Comparison of ENCODE assay signal across 14 cellular contexts in the genomic region with DNA sequence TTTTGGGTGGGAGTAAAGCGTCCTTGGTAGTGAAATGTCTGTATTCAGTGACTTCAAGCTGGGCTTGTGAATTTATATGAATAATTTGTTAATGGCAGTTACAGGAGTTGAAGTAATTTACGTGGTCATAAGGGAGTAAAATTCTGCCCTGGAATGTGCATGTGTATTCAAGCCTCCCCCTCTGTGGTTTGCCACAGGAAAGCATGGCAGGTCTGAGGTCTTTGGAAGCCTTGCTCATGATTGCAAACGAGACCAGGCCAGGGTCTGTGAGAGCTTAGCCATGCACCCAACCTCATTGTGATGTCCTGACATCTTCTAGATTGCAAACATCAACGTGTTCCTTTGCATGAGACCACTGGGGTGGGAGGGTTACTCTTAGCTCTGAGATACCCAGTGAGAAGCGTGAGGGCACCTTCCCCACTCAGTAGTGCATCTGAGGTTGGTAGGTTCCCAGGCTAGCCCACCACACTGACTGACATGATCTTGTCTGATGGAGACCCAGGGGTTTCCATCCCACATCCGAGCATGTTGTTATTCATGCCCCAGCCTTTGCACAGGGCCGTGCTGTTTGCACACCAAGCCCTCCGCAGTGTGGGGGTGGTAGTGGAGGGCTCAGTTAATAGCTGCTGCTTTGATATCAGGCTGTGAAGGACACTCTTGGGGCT.
DNase-seq lines count a peak whose midpoint lies in the region; ATAC-seq and TF ChIP-seq lines count a peak whose summit lies in the region.
"Had no signal": no experiment of that assay in that cellular context is flagged by ENCODE, and none has a peak within 500 bp of the region (broad histone marks: within the 10 kb centered on the region; RNA-seq: fewer than 3 reads in every experiment).

No MANE protein-coding gene starts in this region.

- H3K4me3 ChIP-seq in SJSA1 (no peak overlapping the region), skeletal muscle tissue (ENCODE audit: low read length in 3 of 3) (no peak overlapping the region)
- H3K4me3 ChIP-seq: heart right ventricle had no signal

- peaks cover 2% of the 10 kb centered on the region for H3K9me3 Mint-ChIP-seq in activated CD4-positive, alpha-beta T cell treated with anti-CD3 and anti-CD28 coated beads, Interleukin-2, amount 10 ng/mL, durations not matched to agents 7 days and 5 days
- peaks cover 2% of the 10 kb centered on the region for H3K9me3 Mint-ChIP-seq in mesothelial cell of epicardium

- no peaks in the 10 kb centered on the region for H3K36me3 ChIP-seq in SJSA1
- no peaks in the 10 kb centered on the region for H3K36me3 ChIP-seq in skeletal muscle tissue (ENCODE audit: control insufficient read depth in 3 of 3, insufficient read depth in 3 of 3, low read length in 3 of 3)
- H3K36me3 ChIP-seq: heart right ventricle had no signal

- no peaks in the 10 kb centered on the region for H3K4me1 Mint-ChIP-seq in activated CD4-positive, alpha-beta T cell treated with anti-CD3 and anti-CD28 coated beads, Interleukin-2, amount 10 ng/mL, durations not matched to agents 7 days and 5 days
- H3K4me1 Mint-ChIP-seq in mesothelial cell of epicardium: no peaks in the 10 kb centered on the region
- H3K4me1 Mint-ChIP-seq: B cell, T-cell had no signal

- H3K4me3 Mint-ChIP-seq in activated CD4-positive, alpha-beta T cell treated with anti-CD3 and anti-CD28 coated beads, Interleukin-2, amount 10 ng/mL, durations not matched to agents 7 days and 5 days: no peak overlapping the region
- H3K4me3 Mint-ChIP-seq in mesothelial cell of epicardium: no peak overlapping the region
- H3K4me3 Mint-ChIP-seq: B cell, T-cell had no signal

- H3K4me1 ChIP-seq in SJSA1 (replicated peaks): peaks cover 31% of the 10 kb centered on the region
- H3K4me1 ChIP-seq in skeletal muscle tissue (ENCODE audit: control insufficient read depth in 3 of 3, insufficient read depth in 3 of 3, low read length in 3 of 3): peaks cover 21 to 33% (median 27%) of the 10 kb centered on the region in 3 donors

- DNase-seq in ELR (ENCODE audit: low read depth) (peak; percentile 36), SJSA1 (ENCODE audit: low read depth in 1 of 2, low spot score in 2 of 2) (peak in 1 of 2 experiments; percentile 27), left kidney (ENCODE audit: low read depth, low spot score) (peak; percentile 28), GM10266 (ENCODE audit: extremely low spot score) (no peak), mesothelial cell of epicardium (ENCODE audit: low spot score in 2 of 2, unreplicated experiment in 2 of 2) (no peak)
- no peak for DNase-seq in activated CD4-positive, alpha-beta T cell treated with anti-CD3 and anti-CD28 coated beads, Interleukin-2, amount 10 ng/mL, durations not matched to agents 7 days and 5 days
- DNase-seq: DMS153, heart right ventricle, NCI-H1694, NCI-H524, T-cell had no signal

- H3K9ac ChIP-seq in skeletal muscle tissue (ENCODE audit: low read depth in 1 of 3, low read length in 3 of 3): peak overlapping the region; percentile 56 to 66 (median 62)

- ATAC-seq in HG03439 (IDR thresholded peaks at IDR 0.05; ENCODE audit: unreplicated experiment): no peak
- ATAC-seq: T-cell had no signal

- H3K27ac ChIP-seq in SJSA1: peak overlapping the region; percentile 74
- H3K27ac ChIP-seq in skeletal muscle tissue (ENCODE audit: low read depth, low read length): peak overlapping the region; percentile 82
- H3K27ac ChIP-seq: heart right ventricle had no signal

- TF ChIP-seq CTCF in GM10266 (IDR thresholded peaks at IDR 0.05; ENCODE audit: control insufficient read depth, insufficient read depth, low read depth, missing control alignments) (no peak), mesothelial cell of epicardium (IDR thresholded peaks at IDR 0.05; ENCODE audit: unreplicated experiment) (no peak)

- H3K27ac Mint-ChIP-seq in activated CD4-positive, alpha-beta T cell treated with anti-CD3 and anti-CD28 coated beads, Interleukin-2, amount 10 ng/mL, durations not matched to agents 7 days and 5 days: no peak overlapping the region
- no peak overlapping the region for H3K27ac Mint-ChIP-seq in mesothelial cell of epicardium
- H3K27ac Mint-ChIP-seq: B cell, T-cell had no signal

- H3K27me3 ChIP-seq in SJSA1 (replicated peaks): no peaks in the 10 kb centered on the region
- no peaks in the 10 kb centered on the region for H3K27me3 ChIP-seq in skeletal muscle tissue (ENCODE audit: control insufficient read depth in 3 of 3, insufficient read depth in 3 of 3, low read length in 3 of 3)
- H3K27me3 ChIP-seq: heart right ventricle had no signal

- H3K9me3 ChIP-seq in SJSA1 (replicated peaks): peaks cover 8% of the 10 kb centered on the region
- no peaks in the 10 kb centered on the region for H3K9me3 ChIP-seq in skeletal muscle tissue (ENCODE audit: control insufficient read depth in 3 of 3, low read length in 3 of 3)

- CTCF ChIA-PET in activated CD4-positive, alpha-beta T cell treated with anti-CD3 and anti-CD28 coated beads, Interleukin-2, amount 10 ng/mL, durations not matched to agents 7 days and 5 days (lab: Charles Lee): interaction anchor here (0.6 kb wide), 2 partner anchors 37 to 711 kb away, joined by 3 read pairs; no protein-coding TSS in a partner anchor

- POLR2A ChIA-PET in activated CD4-positive, alpha-beta T cell treated with anti-CD3 and anti-CD28 coated beads, Interleukin-2, amount 10 ng/mL, durations not matched to agents 7 days and 5 days (lab: Charles Lee): no interaction called here

- no peaks in the 10 kb centered on the region for H3K27me3 Mint-ChIP-seq in activated CD4-positive, alpha-beta T cell treated with anti-CD3 and anti-CD28 coated beads, Interleukin-2, amount 10 ng/mL, durations not matched to agents 7 days and 5 days
- no peaks in the 10 kb centered on the region for H3K27me3 Mint-ChIP-seq in mesothelial cell of epicardium (ENCODE audit: low read depth)
- H3K27me3 Mint-ChIP-seq: B cell had no signal

- H3K36me3 Mint-ChIP-seq in activated CD4-positive, alpha-beta T cell treated with anti-CD3 and anti-CD28 coated beads, Interleukin-2, amount 10 ng/mL, durations not matched to agents 7 days and 5 days (ENCODE audit: low read depth): no peaks in the 10 kb centered on the region
- H3K36me3 Mint-ChIP-seq in mesothelial cell of epicardium: no peaks in the 10 kb centered on the region
- H3K36me3 Mint-ChIP-seq: T-cell had no signal

Comparison
In these comparisons a context has a peak if more than half of its experiments do, and no peak if none do; other contexts are left out.
1. DNase-seq: peak in ELR (single experiment) and left kidney (single experiment); none in GM10266 (single experiment), activated CD4-positive, alpha-beta T cell treated with anti-CD3 and anti-CD28 coated beads, Interleukin-2, amount 10 ng/mL, durations not matched to agents 7 days and 5 days (single experiment) and mesothelial cell of epicardium (0 of 2).